ENCODE assay signal across 16 cellular contexts in the genomic region with DNA sequence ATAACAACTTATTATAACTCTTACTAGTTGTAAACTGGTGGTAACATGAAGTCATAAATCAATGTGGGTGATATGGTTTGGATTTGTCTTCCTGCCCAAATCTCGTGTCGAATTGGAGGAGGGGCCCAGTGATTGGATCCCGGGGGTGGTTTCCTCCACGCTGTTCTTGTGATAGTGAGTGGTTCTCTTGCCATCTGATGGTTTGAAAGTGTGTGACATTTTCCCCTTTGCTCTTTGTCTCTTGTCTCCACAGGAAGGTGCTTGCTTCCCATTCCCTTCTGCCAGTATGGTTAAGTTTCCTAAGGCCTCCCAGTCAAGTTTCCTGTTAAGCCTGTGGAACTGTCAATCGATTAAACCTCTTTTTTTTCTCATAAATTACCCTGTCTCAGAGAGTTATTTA.
DNase-seq lines count a peak whose midpoint lies in the region; ATAC-seq, FAIRE-seq and TF ChIP-seq lines count a peak whose summit lies in the region.
"Had no signal": no experiment of that assay in that cellular context is flagged by ENCODE, and none has a peak within 500 bp of the region (broad histone marks: within the 10 kb centered on the region; RNA-seq: fewer than 3 reads in every experiment).

No MANE protein-coding gene starts in this region.

- H3K27ac ChIP-seq in endothelial cell of umbilical vein (ENCODE audit: insufficient read depth, low read depth, low read length) (no peak overlapping the region), smooth muscle cell (ENCODE audit: low read depth) (no peak overlapping the region)

- no peaks in the 10 kb centered on the region for H3K4me1 ChIP-seq in endothelial cell of umbilical vein (ENCODE audit: control insufficient read depth, extremely low read depth, insufficient read depth, low read length)
- no peaks in the 10 kb centered on the region for H3K4me1 ChIP-seq in smooth muscle cell (ENCODE audit: low read depth)

- no TSS peak for BruUV-seq in endothelial cell of umbilical vein (replicated peaks; lab: Mats Ljungman, UMichigan)

- no peak for TF ChIP-seq POLR2A in endothelial cell of umbilical vein (IDR thresholded peaks at IDR 0.05; ENCODE audit: low read depth, low read length)

- H3K79me2 ChIP-seq in endothelial cell of umbilical vein (ENCODE audit: control insufficient read depth, insufficient read depth, low read length): no peaks in the 10 kb centered on the region
- no peaks in the 10 kb centered on the region for H3K79me2 ChIP-seq in smooth muscle cell (ENCODE audit: low read depth)

- H3K4me3 Mint-ChIP-seq in activated CD8-positive, alpha-beta T cell treated with anti-CD3 and anti-CD28 coated beads for 36 hours: no peak overlapping the region
- no peak overlapping the region for H3K4me3 Mint-ChIP-seq in activated CD8-positive, alpha-beta T cell treated with anti-CD3 and anti-CD28 coated beads, Interleukin-2, amount 10 ng/mL, durations not matched to agents 7 days and 5 days
- H3K4me3 Mint-ChIP-seq: CD4-positive, alpha-beta T cell had no signal

- H3K4me2 ChIP-seq in endothelial cell of umbilical vein (ENCODE audit: insufficient read depth, low read length) (no peak overlapping the region), smooth muscle cell (no peak overlapping the region)

- H3K4me1 Mint-ChIP-seq in activated CD8-positive, alpha-beta T cell treated with anti-CD3 and anti-CD28 coated beads for 36 hours (ENCODE audit: low read depth): no peaks in the 10 kb centered on the region
- no peaks in the 10 kb centered on the region for H3K4me1 Mint-ChIP-seq in activated CD8-positive, alpha-beta T cell treated with anti-CD3 and anti-CD28 coated beads, Interleukin-2, amount 10 ng/mL, durations not matched to agents 7 days and 5 days (ENCODE audit: low read depth)

- H3K4me3 ChIP-seq in endothelial cell of umbilical vein (replicated peaks in 1 of 3; ENCODE audit: insufficient read depth in 1 of 3, low read depth in 1 of 3, low read length in 3 of 3): no peak overlapping the region
- H3K4me3 ChIP-seq in smooth muscle cell: no peak overlapping the region

- intact Hi-C loops in activated CD8-positive, alpha-beta T cell treated with anti-CD3 and anti-CD28 coated beads for 36 hours (cut with micrococcal nuclease): no loop called here
- intact Hi-C loops in endothelial cell of umbilical vein (cut with micrococcal nuclease): no loop called here
- intact Hi-C loops in Right ventricle myocardium inferior (cut with DNase I): no loop called here

- H2AFZ ChIP-seq in endothelial cell of umbilical vein (ENCODE audit: low read depth, low read length): peak overlapping the region; percentile 94
- H2AFZ ChIP-seq in smooth muscle cell (ENCODE audit: low read depth): peak overlapping the region; percentile 2

- FAIRE-seq in endothelial cell of umbilical vein (lab: Jason Lieb, UNC): peak; percentile 57
- FAIRE-seq: H54 had no signal

- CTCF ChIA-PET in activated CD8-positive, alpha-beta T cell treated with anti-CD3 and anti-CD28 coated beads for 36 hours (lab: Charles Lee): no interaction called here
- CTCF ChIA-PET in activated CD8-positive, alpha-beta T cell treated with anti-CD3 and anti-CD28 coated beads, Interleukin-2, amount 10 ng/mL, durations not matched to agents 7 days and 5 days (lab: Charles Lee): no interaction called here
- CTCF ChIA-PET in endothelial cell of umbilical vein (lab: Charles Lee): interaction anchor here (5.2 kb wide), 1 partner anchor 91 kb away, joined by 118 read pairs; no protein-coding TSS in a partner anchor

- no peaks in the 10 kb centered on the region for H3K9me1 ChIP-seq in endothelial cell of umbilical vein (replicated peaks; ENCODE audit: control insufficient read depth, extremely low read depth, insufficient read depth, low read length)

- peaks cover 5% of the 10 kb centered on the region for H3K27me3 Mint-ChIP-seq in activated CD8-positive, alpha-beta T cell treated with anti-CD3 and anti-CD28 coated beads for 36 hours
- H3K27me3 Mint-ChIP-seq in activated CD8-positive, alpha-beta T cell treated with anti-CD3 and anti-CD28 coated beads, Interleukin-2, amount 10 ng/mL, durations not matched to agents 7 days and 5 days (ENCODE audit: low read depth): no peaks in the 10 kb centered on the region
- H3K27me3 Mint-ChIP-seq: CD4-positive, alpha-beta T cell had no signal

- no peaks in the 10 kb centered on the region for H3K36me3 Mint-ChIP-seq in activated CD8-positive, alpha-beta T cell treated with anti-CD3 and anti-CD28 coated beads for 36 hours (ENCODE audit: low read depth)
- H3K36me3 Mint-ChIP-seq in activated CD8-positive, alpha-beta T cell treated with anti-CD3 and anti-CD28 coated beads, Interleukin-2, amount 10 ng/mL, durations not matched to agents 7 days and 5 days (ENCODE audit: low read depth): no peaks in the 10 kb centered on the region

- no peaks in the 10 kb centered on the region for H3K9me3 Mint-ChIP-seq in activated CD8-positive, alpha-beta T cell treated with anti-CD3 and anti-CD28 coated beads for 36 hours
- no peaks in the 10 kb centered on the region for H3K9me3 Mint-ChIP-seq in activated CD8-positive, alpha-beta T cell treated with anti-CD3 and anti-CD28 coated beads, Interleukin-2, amount 10 ng/mL, durations not matched to agents 7 days and 5 days (ENCODE audit: insufficient read depth)
- H3K9me3 Mint-ChIP-seq: CD4-positive, alpha-beta T cell had no signal

- H4K20me1 ChIP-seq in endothelial cell of umbilical vein (replicated peaks; ENCODE audit: control insufficient read depth, extremely low read depth, insufficient read depth, low read length) (no peaks in the 10 kb centered on the region), smooth muscle cell (ENCODE audit: low read depth) (no peaks in the 10 kb centered on the region)

- no peaks in the 10 kb centered on the region for H3K36me3 ChIP-seq in endothelial cell of umbilical vein (ENCODE audit: control insufficient read depth in 2 of 2, extremely low read depth in 1 of 2, insufficient read depth in 2 of 2, low read length in 2 of 2)
- no peaks in the 10 kb centered on the region for H3K36me3 ChIP-seq in smooth muscle cell (ENCODE audit: low read depth)

- DNase-seq in activated CD8-positive, alpha-beta T cell treated with anti-CD3 and anti-CD28 coated beads for 36 hours: peak; percentile 8
- DNase-seq in activated CD8-positive, alpha-beta T cell treated with anti-CD3 and anti-CD28 coated beads, Interleukin-2, amount 10 ng/mL, durations not matched to agents 7 days and 5 days: no peak
- DNase-seq in OCI-M1 (lab: John Stamatoyannopoulos, UW) (peak; percentile 32), endothelial cell of umbilical vein (ENCODE audit: low read depth, low spot score) (peak; percentile 39), smooth muscle cell (lab: John Stamatoyannopoulos, UW; ENCODE audit: unreplicated experiment) (no peak), Right ventricle myocardium inferior (ENCODE audit: missing footprints) (no peak), DMS 273 (lab: John Stamatoyannopoulos, UW; ENCODE audit: unreplicated experiment) (no peak), epidermal melanocyte (ENCODE audit: insufficient read length, low spot score) (no peak)
- DNase-seq: Calu3; CD4-positive, alpha-beta T cell; Kasumi-1; NCI-H1436 treated with DMSO at 0.1 percent for 48 hours; NCI-H2227 treated with DMSO at 0.1 percent for 48 hours; NCI-H774; SW 1271 had no signal

- POLR2A ChIA-PET in activated CD8-positive, alpha-beta T cell treated with anti-CD3 and anti-CD28 coated beads for 36 hours (lab: Charles Lee): no interaction called here
- POLR2A ChIA-PET in activated CD8-positive, alpha-beta T cell treated with anti-CD3 and anti-CD28 coated beads, Interleukin-2, amount 10 ng/mL, durations not matched to agents 7 days and 5 days (lab: Charles Lee): no interaction called here
- POLR2A ChIA-PET in endothelial cell of umbilical vein (lab: Charles Lee): no interaction called here

- no peak overlapping the region for H3K9ac ChIP-seq in endothelial cell of umbilical vein (replicated peaks; ENCODE audit: extremely low read depth, insufficient read depth, low read length)
- no peak overlapping the region for H3K9ac ChIP-seq in smooth muscle cell (ENCODE audit: low read depth)

- no peak for TF ChIP-seq CTCF in activated CD8-positive, alpha-beta T cell treated with anti-CD3 and anti-CD28 coated beads for 36 hours (IDR thresholded peaks at IDR 0.05)
- TF ChIP-seq CTCF in endothelial cell of umbilical vein (IDR thresholded peaks at IDR 0.05; ENCODE audit: extremely low read depth in 1 of 2, insufficient read depth in 1 of 2, low read depth in 1 of 2, low read length in 2 of 2): no peak
- no peak for TF ChIP-seq CTCF in smooth muscle cell (IDR thresholded peaks at IDR 0.05; ENCODE audit: borderline replicate concordance, insufficient read depth, poor library complexity, severe bottlenecking)

- H3K9me3 ChIP-seq in endothelial cell of umbilical vein (replicated peaks; ENCODE audit: control insufficient read depth, insufficient read depth, low read length) (no peaks in the 10 kb centered on the region), smooth muscle cell (replicated peaks; ENCODE audit: low read depth) (no peaks in the 10 kb centered on the region)

- dilution Hi-C loops in endothelial cell of umbilical vein (cut with MboI; ENCODE audit: extremely low pct_ligation_motif_present, low sequenced_read_pairs): no loop called here

- no peaks in the 10 kb centered on the region for H3K27me3 ChIP-seq in endothelial cell of umbilical vein (ENCODE audit: control insufficient read depth in 2 of 2, insufficient read depth in 2 of 2, low read length in 2 of 2)
- no peaks in the 10 kb centered on the region for H3K27me3 ChIP-seq in smooth muscle cell (ENCODE audit: low read depth)

- no peaks in the 10 kb centered on the region for H3F3A ChIP-seq in smooth muscle cell (ENCODE audit: low read depth)

- WGBS in smooth muscle cell (ENCODE audit: low lambda C conversion rate): 69% methylated on average over 5 of the region's 5 CpGs

- H3K27ac Mint-ChIP-seq in activated CD8-positive, alpha-beta T cell treated with anti-CD3 and anti-CD28 coated beads for 36 hours: no peak overlapping the region
- H3K27ac Mint-ChIP-seq in activated CD8-positive, alpha-beta T cell treated with anti-CD3 and anti-CD28 coated beads, Interleukin-2, amount 10 ng/mL, durations not matched to agents 7 days and 5 days: no peak overlapping the region
- H3K27ac Mint-ChIP-seq: CD4-positive, alpha-beta T cell had no signal

- peak; percentile 45 for ATAC-seq in activated CD8-positive, alpha-beta T cell treated with anti-CD3 and anti-CD28 coated beads for 36 hours
- ATAC-seq in activated CD8-positive, alpha-beta T cell treated with anti-CD3 and anti-CD28 coated beads, Interleukin-2, amount 10 ng/mL, durations not matched to agents 7 days and 5 days: no peak
- no peak for ATAC-seq in Right ventricle myocardium inferior

TF ChIP-seq in endothelial cell of umbilical vein, 7 proteins besides CTCF, POLR2A, EP300 and RAD21:
- TF ChIP-seq EZH2 (IDR thresholded peaks at IDR 0.05; ENCODE audit: borderline replicate concordance, low read depth, low read length, severe bottlenecking): no peak
- no peak for TF ChIP-seq GATA2 (IDR thresholded peaks at IDR 0.05; ENCODE audit: insufficient read depth, insufficient read length, low read depth, low read length)
- TF ChIP-seq POLR2AphosphoS5 (IDR thresholded peaks at IDR 0.05; ENCODE audit: insufficient read depth, low read depth, low read length): no peak

Comparison
In these comparisons a context has a peak if more than half of its experiments do, and no peak if none do; other contexts are left out.
1. DNase-seq: peak in activated CD8-positive, alpha-beta T cell treated with anti-CD3 and anti-CD28 coated beads for 36 hours (single experiment), OCI-M1 (single experiment) and endothelial cell of umbilical vein (single experiment); none in activated CD8-positive, alpha-beta T cell treated with anti-CD3 and anti-CD28 coated beads, Interleukin-2, amount 10 ng/mL, durations not matched to agents 7 days and 5 days (single experiment), smooth muscle cell (single experiment), Right ventricle myocardium inferior (single experiment), DMS 273 (single experiment) and epidermal melanocyte (single experiment).